ENCODE assay signal across 16 cellular contexts in the genomic region with DNA sequence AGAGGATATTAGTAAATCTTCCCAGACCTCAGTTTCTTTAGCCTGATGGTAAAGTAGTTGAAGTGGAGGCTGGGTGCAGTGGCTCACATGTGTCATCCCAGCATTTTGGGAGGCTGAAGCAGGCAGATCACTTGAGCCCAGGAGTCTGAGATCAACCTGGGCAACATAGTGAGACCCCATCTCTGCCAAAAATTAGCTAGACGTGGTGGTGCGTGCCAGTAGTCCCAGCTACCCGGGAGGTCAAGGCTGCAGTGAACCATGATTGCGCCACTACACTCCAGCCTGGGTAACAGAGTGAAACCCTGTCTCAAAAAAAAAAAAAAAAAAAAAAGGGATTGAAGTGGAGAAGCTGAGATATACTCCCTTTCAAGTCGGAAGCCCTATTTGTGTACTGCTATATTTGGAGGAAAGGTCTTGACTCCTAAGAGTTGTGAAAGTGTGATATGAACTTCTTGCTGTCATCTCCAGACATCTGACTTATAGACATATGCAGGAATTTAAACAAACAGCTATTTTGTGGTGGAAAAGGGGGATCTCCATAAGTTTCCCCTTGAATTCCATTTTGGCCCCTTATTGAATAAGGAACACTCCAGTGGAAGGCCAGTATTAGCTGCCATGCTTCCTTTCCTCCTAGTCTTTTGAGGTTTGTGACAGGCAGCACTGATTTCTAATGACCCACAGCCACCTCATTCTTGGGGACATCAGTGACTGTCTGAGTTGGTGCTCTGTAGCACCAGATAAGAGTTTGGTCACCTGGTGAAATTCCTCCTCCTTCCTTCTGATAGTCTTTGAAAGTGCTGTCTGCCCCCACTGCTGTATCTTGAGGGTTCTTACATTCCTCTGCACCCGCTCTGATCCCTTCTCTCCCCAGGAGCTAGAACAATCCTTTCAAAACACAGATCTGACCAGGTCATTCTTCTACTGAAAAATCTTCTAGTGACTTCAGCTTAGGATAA. TPM values are rescaled to one million over a fixed set of nuclear protein-coding genes. Genes with fewer than 3 reads are reported as not detected.
DNase-seq lines count a peak whose midpoint lies in the region; ATAC-seq and TF ChIP-seq lines count a peak whose summit lies in the region.
"Had no signal": no experiment of that assay in that cellular context is flagged by ENCODE, and none has a peak within 500 bp of the region (broad histone marks: within the 10 kb centered on the region; RNA-seq: fewer than 3 reads in every experiment).

No MANE protein-coding gene starts in this region.

- peaks cover 38% of the 10 kb centered on the region for H3K36me3 ChIP-seq in BLaER1
- no peaks in the 10 kb centered on the region for H3K36me3 ChIP-seq in psoas muscle (ENCODE audit: insufficient read depth in 1 of 2, low read depth in 1 of 2)
- H3K36me3 ChIP-seq in esophagus squamous epithelium: peaks cover 0 to 11% (median 0%) of the 10 kb centered on the region in 3 donors
- H3K36me3 ChIP-seq: prostate gland had no signal

- 79 to 87% (median 86%) methylated on average over 6 of the region's 6 CpGs for WGBS in psoas muscle, 3 donors
- WGBS in esophagus squamous epithelium, 2 donors: 85 to 91% methylated on average over 5 to 6 of the region's 6 CpGs

- H3K27me3 ChIP-seq in BLaER1: no peaks in the 10 kb centered on the region
- H3K27me3 ChIP-seq in CD4-positive, alpha-beta T cell (ENCODE audit: control insufficient read depth, insufficient read depth, low read length): no peaks in the 10 kb centered on the region
- H3K27me3 ChIP-seq in psoas muscle (ENCODE audit: insufficient read depth in 3 of 3, low read length in 2 of 3): peaks cover 0 to 2% (median 0%) of the 10 kb centered on the region in 3 donors
- H3K27me3 ChIP-seq in esophagus squamous epithelium: no peaks in the 10 kb centered on the region

- no peak overlapping the region for H3K9ac ChIP-seq in BLaER1

- no peak overlapping the region for H3K4me3 Mint-ChIP-seq in CD4-positive, alpha-beta T cell
- H3K4me3 Mint-ChIP-seq in activated B cell treated with CpG ODN at 0.5 μM for 24 hours: no peak overlapping the region
- H3K4me3 Mint-ChIP-seq: immature natural killer cell, type B pancreatic cell had no signal

- DNase-seq in CD4-positive, alpha-beta T cell: no peak
- DNase-seq in activated B cell treated with CpG ODN at 0.5 μM for 24 hours: no peak
- DNase-seq in iris pigment epithelial cell (ENCODE audit: low read depth): peak; percentile 51
- no peak for DNase-seq in psoas muscle
- no peak for DNase-seq in iPS-NIHi11 (ENCODE audit: low spot score)
- DNase-seq in esophagus squamous epithelium (lab: John Stamatoyannopoulos, UW): no peak
- DNase-seq: activated CD4-positive, alpha-beta T cell treated with anti-CD3 and anti-CD28 coated beads for 4 hours; activated naive CD4-positive, alpha-beta T cell treated with Interleukin-2 at 50 U/mL for 16 hours; DMS 273 treated with DMSO at 0.1 percent for 48 hours; immature natural killer cell; NCI-H1417 treated with DMSO at 0.1 percent for 48 hours; NCI-H524 treated with DMSO at 0.1 percent for 48 hours; stimulated activated naive CD8-positive, alpha-beta T cell treated with anti-CD3 and anti-CD28 coated beads, Interleukin-15, Interleukin-2, amounts not matched to agents 100 U/mL and 50 U/mL, for 24 hours had no signal

- H3K4me1 ChIP-seq in BLaER1: peaks cover 89% of the 10 kb centered on the region
- no peaks in the 10 kb centered on the region for H3K4me1 ChIP-seq in psoas muscle
- H3K4me1 ChIP-seq in esophagus squamous epithelium: peaks cover 16 to 80% (median 29%) of the 10 kb centered on the region in 3 donors
- H3K4me1 ChIP-seq: prostate gland had no signal

- peaks cover 33% of the 10 kb centered on the region for H3K9me3 ChIP-seq in BLaER1
- H3K9me3 ChIP-seq in CD4-positive, alpha-beta T cell (ENCODE audit: control insufficient read depth, low read length): no peaks in the 10 kb centered on the region
- H3K9me3 ChIP-seq in psoas muscle: no peaks in the 10 kb centered on the region
- no peaks in the 10 kb centered on the region for H3K9me3 ChIP-seq in esophagus squamous epithelium
- H3K9me3 ChIP-seq: prostate gland had no signal

- no peak for ATAC-seq in CD4-positive, alpha-beta T cell (ENCODE audit: poor library complexity)
- ATAC-seq in activated B cell treated with CpG ODN at 0.5 μM for 24 hours (ENCODE audit: low read depth) (no peak), psoas muscle (no peak)
- ATAC-seq: stimulated activated naive CD8-positive, alpha-beta T cell treated with anti-CD3 and anti-CD28 coated beads, Interleukin-15, Interleukin-2, amounts not matched to agents 100 U/mL and 50 U/mL, for 24 hours had no signal

- H3K4me3 ChIP-seq in BLaER1: no peak overlapping the region
- H3K4me3 ChIP-seq in psoas muscle: no peak overlapping the region
- no peak overlapping the region for H3K4me3 ChIP-seq in esophagus squamous epithelium
- H3K4me3 ChIP-seq: prostate gland had no signal

- POLR2A ChIA-PET in CD4-positive, alpha-beta T cell (lab: Charles Lee): interaction anchor here (0.6 to 2.5 kb wide), 3 partner anchors 10 to 198 kb away, joined by 3 to 11 read pairs (median 3); no protein-coding TSS in a partner anchor
- POLR2A ChIA-PET in activated B cell treated with CpG ODN at 0.5 μM for 24 hours (lab: Charles Lee): interaction anchor here (0.6 to 7.9 kb wide), 4 partner anchors 6 to 631 kb away, joined by 3 to 174 read pairs (median 3); no protein-coding TSS in a partner anchor

- CTCF ChIA-PET in CD4-positive, alpha-beta T cell (lab: Charles Lee): interaction anchor here (0.6 to 9.5 kb wide), 2 partner anchors 11 to 101 kb away, joined by 3 to 83 read pairs; no protein-coding TSS in a partner anchor
- CTCF ChIA-PET in activated B cell treated with CpG ODN at 0.5 μM for 24 hours (lab: Charles Lee): interaction anchor here (1.7 kb wide), 1 partner anchor 13 kb away, joined by 8 read pairs; no protein-coding TSS in a partner anchor

- no peaks in the 10 kb centered on the region for H3K27me3 Mint-ChIP-seq in CD4-positive, alpha-beta T cell
- no peaks in the 10 kb centered on the region for H3K27me3 Mint-ChIP-seq in activated B cell treated with CpG ODN at 0.5 μM for 24 hours

- H3K27ac Mint-ChIP-seq in CD4-positive, alpha-beta T cell: peak overlapping the region; percentile 3
- H3K27ac Mint-ChIP-seq in activated B cell treated with CpG ODN at 0.5 μM for 24 hours: peak overlapping the region; percentile 24
- H3K27ac Mint-ChIP-seq: type B pancreatic cell had no signal

- peaks cover 73% of the 10 kb centered on the region for H3K4me1 Mint-ChIP-seq in CD4-positive, alpha-beta T cell (ENCODE audit: low read depth)
- H3K4me1 Mint-ChIP-seq in activated B cell treated with CpG ODN at 0.5 μM for 24 hours: peaks cover 85% of the 10 kb centered on the region

- TF ChIP-seq CTCF in CD4-positive, alpha-beta T cell (IDR thresholded peaks at IDR 0.05): no peak
- TF ChIP-seq CTCF in activated B cell treated with CpG ODN at 0.5 μM for 24 hours (IDR thresholded peaks at IDR 0.05) (no peak), psoas muscle (IDR thresholded peaks at IDR 0.05) (no peak), esophagus squamous epithelium (IDR thresholded peaks at IDR 0.05) (no peak)

- H4K20me1 ChIP-seq in BLaER1: peaks cover 24% of the 10 kb centered on the region; the same call in 1 of the 2 replicates

- H3K4me2 ChIP-seq in BLaER1: 0 out of 2 replicates have a peak overlapping the region, but pooled peaks have one; percentile 5

- no peaks in the 10 kb centered on the region for H3K9me3 Mint-ChIP-seq in CD4-positive, alpha-beta T cell
- H3K9me3 Mint-ChIP-seq in activated B cell treated with CpG ODN at 0.5 μM for 24 hours: no peaks in the 10 kb centered on the region
- H3K9me3 Mint-ChIP-seq: immature natural killer cell had no signal

- intact Hi-C loops in CD4-positive, alpha-beta T cell (cut with DNase I, micrococcal nuclease): loop anchor here in 1 of 2 experiments (10.0 kb wide), 2 partner anchors 257 to 337 kb away; partner anchors contain the start of genes AMDHD1 and CCDC38
- intact Hi-C loops in activated B cell treated with CpG ODN at 0.5 μM for 24 hours (cut with micrococcal nuclease) (no loop called here), psoas muscle (cut with DNase I) (no loop called here), esophagus squamous epithelium (cut with DNase I) (no loop called here)

- no peak overlapping the region for H3K27ac ChIP-seq in BLaER1
- H3K27ac ChIP-seq in CD4-positive, alpha-beta T cell (ENCODE audit: low read depth, low read length): no peak overlapping the region
- no peak overlapping the region for H3K27ac ChIP-seq in psoas muscle
- no peak overlapping the region for H3K27ac ChIP-seq in esophagus squamous epithelium
- H3K27ac ChIP-seq: prostate gland had no signal

- H3K36me3 Mint-ChIP-seq in CD4-positive, alpha-beta T cell (ENCODE audit: low read depth): peaks cover 15% of the 10 kb centered on the region
- peaks cover 23% of the 10 kb centered on the region for H3K36me3 Mint-ChIP-seq in activated B cell treated with CpG ODN at 0.5 μM for 24 hours (ENCODE audit: low read depth)

- TF ChIP-seq POLR2A in esophagus squamous epithelium (IDR thresholded peaks at IDR 0.05): no peak

RNA-seq across cellular contexts. Expression of gene ELK3, which starts 7.4 kb away (rescaled TPM):
- total RNA-seq in CD4-positive, alpha-beta T cell: 10 to 100 TPM; 26.8 to 31.5 TPM
- 59.9 and 60.8 TPM in 2 replicates for total RNA-seq in activated B cell treated with CpG ODN at 0.5 μM for 24 hours
- total RNA-seq in psoas muscle: 10 to 100 TPM in 2 of 4 donors, 1 to 10 TPM in 2; 7.8 to 12.6 (median 10.0) TPM
- 10 to 100 TPM in 1 of 3 donors, 1 to 10 TPM in 2; 3.7 to 13.9 (median 4.8) TPM for polyA plus RNA-seq in psoas muscle
- total RNA-seq in esophagus squamous epithelium: 10 to 100 TPM; 24.8 to 44.0 (median 34.8) TPM
